8 cellular contexts compared by ENCODE assay signal in genomic region chr19:12939292-12939606, GRCh38. TPM values are rescaled to one million over a fixed set of nuclear protein-coding genes. Genes with fewer than 3 reads are reported as not detected.
A peak's percentile ranks its signal among the peaks of the same experiment; 100 is the strongest.
DNase-seq lines count a peak whose midpoint lies in the region; ATAC-seq and TF ChIP-seq lines count a peak whose summit lies in the region.

No MANE protein-coding gene starts in this region.

- H3K9me3 ChIP-seq in DOHH2 (ENCODE audit: control insufficient read depth, insufficient read depth, low read length), result no peaks in the 10 kb centered on the region
- no peaks in the 10 kb centered on the region for H3K9me3 ChIP-seq in lung (ENCODE audit: control insufficient read depth in 2 of 2, insufficient read depth in 1 of 2, low read length in 1 of 2)
- no peaks in the 10 kb centered on the region for H3K9me3 ChIP-seq in suprapubic skin

- H3K4me1 ChIP-seq in DOHH2 (ENCODE audit: control insufficient read depth, low read length) (peaks cover 63% of the 10 kb centered on the region), lung (ENCODE audit: control insufficient read depth in 2 of 2, insufficient read depth in 2 of 2, low read length in 2 of 2) (peaks cover 11 to 22% of the 10 kb centered on the region in 2 donors), suprapubic skin (peaks cover 49% of the 10 kb centered on the region)

- H4K20me1 ChIP-seq in DOHH2 (ENCODE audit: control insufficient read depth, insufficient read depth, low read depth, low read length), result peaks cover 22% of the 10 kb centered on the region

- peak overlapping the region; percentile 94 for H3K27ac Mint-ChIP-seq in chondrocyte (ENCODE audit: unreplicated experiment)

- H3K27ac ChIP-seq in DOHH2 (ENCODE audit: low read depth, low read length), result peak overlapping the region; percentile 75
- H3K27ac ChIP-seq in RWPE1, result peak overlapping the region; percentile 87
- H3K27ac ChIP-seq in lung (ENCODE audit: low read depth in 1 of 2, low read length in 1 of 2), result peak overlapping the region; percentile 86 to 90
- peak overlapping the region; percentile 91 for H3K27ac ChIP-seq in suprapubic skin

- POLR2A ChIA-PET in RWPE1 (lab: Yijun Ruan, JAX; ENCODE audit: low non-redundant PET), result no interaction called here

- TF ChIP-seq CTCF in DOHH2 (IDR thresholded peaks at IDR 0.05; ENCODE audit: low read depth, low read length, poor library complexity, severe bottlenecking) (no peak), RWPE1 (conservative IDR thresholded peaks at IDR 0.05; ENCODE audit: low read depth) (no peak), chondrocyte (IDR thresholded peaks at IDR 0.05) (no peak), lung (IDR thresholded peaks at IDR 0.05; ENCODE audit: control extremely low read depth, extremely low read depth) (no peak), suprapubic skin (IDR thresholded peaks at IDR 0.05) (no peak)

- H3K36me3 Mint-ChIP-seq in chondrocyte (ENCODE audit: low read depth), result peaks cover 34% of the 10 kb centered on the region

- peaks cover 35% of the 10 kb centered on the region for H3K79me2 ChIP-seq in DOHH2 (ENCODE audit: control insufficient read depth, low read length)

- no peak for TF ChIP-seq EP300 in suprapubic skin (IDR thresholded peaks at IDR 0.05)

- no peaks in the 10 kb centered on the region for H3K27me3 Mint-ChIP-seq in chondrocyte (ENCODE audit: low read depth)

- 0% methylated on average over 15 of the region's 15 CpGs for WGBS in lung, 2 donors
- 4% methylated on average over 13 of the region's 15 CpGs for WGBS in suprapubic skin

- CTCF ChIA-PET in RWPE1 (lab: Yijun Ruan, JAX), result no interaction called here

- no peak for TF ChIP-seq POLR2A in suprapubic skin (IDR thresholded peaks at IDR 0.05)

- H3K4me1 Mint-ChIP-seq in chondrocyte (ENCODE audit: low read depth), result peaks cover 55% of the 10 kb centered on the region

- H3K27me3 ChIP-seq in DOHH2 (ENCODE audit: control insufficient read depth, low read length) (no peaks in the 10 kb centered on the region), lung (ENCODE audit: control insufficient read depth, insufficient read depth) (no peaks in the 10 kb centered on the region), suprapubic skin (no peaks in the 10 kb centered on the region)

- no peak for DNase-seq in RWPE1 (ENCODE audit: low spot score)
- no peak for DNase-seq in chondrocyte (ENCODE audit: low spot score)
- DNase-seq in lung (ENCODE audit: low spot score), result no peak
- DNase-seq in suprapubic skin (ENCODE audit: low spot score in 2 of 2), result no peak
- DNase-seq in LoVo (ENCODE audit: low spot score), result no peak
- DNase-seq in NCI-H128 (lab: John Stamatoyannopoulos, UW; ENCODE audit: unreplicated experiment), result no peak

- H3K4me3 ChIP-seq in DOHH2 (ENCODE audit: low read length) (peak overlapping the region; percentile 86), lung (peak overlapping the region; percentile 80), suprapubic skin (peak overlapping the region; percentile 99)

- H3K4me2 ChIP-seq in DOHH2 (ENCODE audit: low read length), result peak overlapping the region; percentile 85

- H3K9me3 Mint-ChIP-seq in chondrocyte (ENCODE audit: low read depth), result no peaks in the 10 kb centered on the region

- H3K36me3 ChIP-seq in DOHH2 (ENCODE audit: control insufficient read depth, low read length), result peaks cover 56% of the 10 kb centered on the region
- peaks cover 18 to 38% of the 10 kb centered on the region in 2 donors for H3K36me3 ChIP-seq in lung (ENCODE audit: control insufficient read depth in 2 of 2, insufficient read depth in 2 of 2, low read length in 2 of 2)
- H3K36me3 ChIP-seq in suprapubic skin, result peaks cover 44% of the 10 kb centered on the region

- H3K4me3 Mint-ChIP-seq in chondrocyte (ENCODE audit: unreplicated experiment), result peak overlapping the region; percentile 97

- ATAC-seq in lung (ENCODE audit: insufficient read depth, low FRiP score) (peak; percentile 4), HG02571 (IDR thresholded peaks at IDR 0.05; ENCODE audit: unreplicated experiment) (no peak)

- H3F3A ChIP-seq in DOHH2 (ENCODE audit: control insufficient read depth, insufficient read depth), result peaks cover 67% of the 10 kb centered on the region

- no peaks in the 10 kb centered on the region for H3K9me2 ChIP-seq in DOHH2 (replicated peaks; ENCODE audit: control insufficient read depth, low read length)

RNA-seq across cellular contexts. Expression of gene CALR, which starts 0.8 kb away (rescaled TPM):
- total RNA-seq in chondrocyte (1,165 to 1,556 TPM (median 1,179 TPM) in 3 replicates), lung (1,000 to 10,000 TPM in 1 of 2 donors, 100 to 1,000 TPM in 1; 479 to 1,551 TPM), suprapubic skin (100 to 1,000 TPM; 131 to 285 (median 237) TPM)
- 1,000 to 10,000 TPM in 1 of 2 donors, 100 to 1,000 TPM in 1; 415 to 1,123 TPM for polyA plus RNA-seq in lung

RNA-seq across cellular contexts. Expression of gene FARSA, which starts 5.7 kb away (rescaled TPM):
- 46.4 to 53.3 TPM (median 47.4 TPM) in 3 replicates for total RNA-seq in chondrocyte
- 10 to 100 TPM; 27.8 to 65.7 TPM for total RNA-seq in lung
- 10 to 100 TPM; 39.8 to 72.1 TPM for polyA plus RNA-seq in lung
- total RNA-seq in suprapubic skin, result 10 to 100 TPM; 49.0 to 60.6 (median 50.9) TPM

RNA-seq across cellular contexts. Expression of gene RAD23A, which starts 6.4 kb away (rescaled TPM):
- total RNA-seq in chondrocyte (71.6 to 94.9 TPM (median 72.4 TPM) in 3 replicates), lung (100 to 1,000 TPM in 1 of 2 donors, 10 to 100 TPM in 1; 79.7 to 122 TPM), suprapubic skin (100 to 1,000 TPM in 3 of 4 donors, 10 to 100 TPM in 1; 95.4 to 120 (median 109) TPM)
- 100 to 1,000 TPM; 112 to 186 TPM for polyA plus RNA-seq in lung

RNA-seq across cellular contexts. Expression of gene GADD45GIP1, which starts 17.8 kb away (rescaled TPM):
- 28.8 to 31.3 TPM (median 29.1 TPM) in 3 replicates for total RNA-seq in chondrocyte
- total RNA-seq in lung, result 10 to 100 TPM; 14.9 to 22.6 TPM
- 10 to 100 TPM; 50.0 to 69.0 TPM for polyA plus RNA-seq in lung
- 10 to 100 TPM; 20.4 to 31.0 (median 24.8) TPM for total RNA-seq in suprapubic skin

RNA-seq across cellular contexts. Expression of gene SYCE2, which starts 20.2 kb away (rescaled TPM):
- total RNA-seq in chondrocyte (0.53 TPM in 1 of 3 replicates, not detected in the others), lung (not detected), suprapubic skin (under 1 TPM in 1 of 4 donors, not detected in 3; 0.89 TPM)
- polyA plus RNA-seq in lung, result under 1 TPM; 0.13 to 0.28 TPM
